Comparison of ENCODE assay signal across 8 cellular contexts in the genomic region with DNA sequence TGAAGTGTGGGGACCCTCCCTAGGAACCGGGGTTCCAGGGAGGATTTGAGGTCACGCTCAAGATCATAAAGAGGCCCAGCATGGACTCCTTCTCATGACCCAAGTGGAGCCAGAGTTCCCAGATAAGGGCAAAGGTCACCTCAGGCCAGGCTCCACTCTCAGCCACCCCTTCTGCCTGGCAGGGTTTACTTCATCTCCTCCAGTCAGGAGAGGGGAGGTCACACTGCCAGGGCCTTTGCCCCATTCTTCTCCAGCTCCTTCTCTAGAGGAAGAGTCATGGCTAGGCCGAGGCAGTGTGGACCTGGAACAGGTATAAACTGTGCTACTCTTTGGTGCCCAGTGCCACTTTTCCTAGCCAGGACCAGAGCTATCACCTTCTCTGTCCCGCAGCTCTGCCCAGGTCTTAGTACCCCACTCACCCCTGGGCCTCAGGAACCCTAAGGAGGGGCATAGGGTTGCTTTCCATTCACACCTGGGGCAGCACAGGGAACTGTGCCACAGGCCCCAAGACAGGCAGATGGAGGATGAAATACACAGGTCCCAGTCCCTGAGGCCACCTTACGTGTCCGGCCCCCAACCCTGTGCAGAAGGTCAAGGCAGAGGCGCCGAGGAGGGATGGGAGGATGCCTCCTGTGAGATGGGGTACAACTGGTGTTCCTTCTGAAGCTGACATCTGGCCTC. TPM values are rescaled to one million over a fixed set of nuclear protein-coding genes. Genes with fewer than 3 reads are reported as not detected.
DNase-seq lines count a peak whose midpoint lies in the region; ATAC-seq, FAIRE-seq and TF ChIP-seq lines count a peak whose summit lies in the region.

No MANE protein-coding gene starts in this region.

- no peaks in the 10 kb centered on the region for H3K27me3 Mint-ChIP-seq in CD4-positive, alpha-beta memory T cell

- POLR2A ChIA-PET in CD4-positive, alpha-beta memory T cell (lab: Charles Lee; ENCODE audit: partially characterized antibody) = interaction anchor here (0.6 to 3.0 kb wide), 3 partner anchors 20 to 79 kb away, joined by 3 to 22 read pairs (median 4); a partner anchor contains a TSS
- POLR2A ChIA-PET in H1 (lab: Charles Lee; ENCODE audit: partially characterized antibody) = interaction anchor here (1.2 to 2.2 kb wide), 4 partner anchors 10 to 50 kb away, joined by 3 to 12 read pairs (median 6); a partner anchor contains a TSS

- H3K56ac ChIP-seq in H1 (replicated peaks; ENCODE audit: insufficient read length, low read depth, low read length) = no peak overlapping the region

- DNase-seq in CD4-positive, alpha-beta memory T cell = no peak
- no peak for DNase-seq in MG63
- no peak for DNase-seq in H1 (ENCODE audit: low read depth in 1 of 2, low spot score in 2 of 2)
- DNase-seq in neuronal stem cell (ENCODE audit: low spot score) = no peak
- DNase-seq in epidermal melanocyte (ENCODE audit: insufficient read length, low spot score) = no peak
- no peak for DNase-seq in SHP77 (lab: John Stamatoyannopoulos, UW)

- TF ChIP-seq POLR2A in H1 (IDR thresholded peaks at IDR 0.05; ENCODE audit: control extremely low read depth in 1 of 2, low read depth in 2 of 2, low read length in 2 of 2) = no peak

- no peak overlapping the region for H2BK20ac ChIP-seq in H1 (ENCODE audit: low read length)

- no peaks in the 10 kb centered on the region for H3K36me3 ChIP-seq in CD4-positive, alpha-beta memory T cell (ENCODE audit: insufficient read depth, low read length)
- H3K36me3 ChIP-seq in MG63 = no peaks in the 10 kb centered on the region; the same call in 1 of the 2 replicates
- no peaks in the 10 kb centered on the region for H3K36me3 ChIP-seq in H1 (ENCODE audit: control insufficient read depth in 2 of 4, insufficient read depth in 4 of 4, low read length in 3 of 4)
- H3K36me3 ChIP-seq in neuronal stem cell (replicated peaks in 1 of 2; ENCODE audit: control insufficient read depth in 2 of 2, insufficient read depth in 2 of 2, low read length in 2 of 2) = no peaks in the 10 kb centered on the region

- H3K79me2 ChIP-seq in H1 (ENCODE audit: control insufficient read depth in 1 of 2, insufficient read depth in 2 of 2, low read length in 2 of 2) = no peaks in the 10 kb centered on the region

- H3K4me1 ChIP-seq in CD4-positive, alpha-beta memory T cell (ENCODE audit: insufficient read depth, low read length) = peaks cover 39% of the 10 kb centered on the region
- peaks cover 6 to 13% (median 10%) of the 10 kb centered on the region in 4 experiments for H3K4me1 ChIP-seq in H1 (replicated peaks in 1 of 4; ENCODE audit: control insufficient read depth in 3 of 4, insufficient read depth in 4 of 4, low read length in 3 of 4)
- peaks cover 10 to 14% of the 10 kb centered on the region in 2 donors for H3K4me1 ChIP-seq in neuronal stem cell (ENCODE audit: control insufficient read depth in 2 of 2, insufficient read depth in 1 of 2, low read depth in 1 of 2, low read length in 2 of 2)

- no peak for TF ChIP-seq CTCF in H1 (IDR thresholded peaks at IDR 0.05; ENCODE audit: control extremely low read depth in 1 of 3, insufficient read depth in 1 of 3, low read depth in 1 of 3, low read length in 3 of 3)

- H2AFZ ChIP-seq in H1 (ENCODE audit: low read length) (peak overlapping the region; percentile 48; the same call in 1 of the 2 replicates), neuronal stem cell (ENCODE audit: low read length) (peak overlapping the region; percentile 94)

- FAIRE-seq in H1 (lab: Jason Lieb, UNC) = no peak

- H3K9me3 Mint-ChIP-seq in CD4-positive, alpha-beta memory T cell = no peaks in the 10 kb centered on the region

- H2BK5ac ChIP-seq in H1 (ENCODE audit: low read depth, low read length) (peak overlapping the region; percentile 66; the same call in 1 of the 2 replicates), neuronal stem cell (ENCODE audit: low read length) (peak overlapping the region; percentile 33)

- H3K14ac ChIP-seq in H1 (ENCODE audit: insufficient read length) = no peak overlapping the region
- peak overlapping the region; percentile 77 for H3K14ac ChIP-seq in neuronal stem cell (ENCODE audit: low read length)

- H3K9ac ChIP-seq in H1 (replicated peaks in 1 of 4; ENCODE audit: extremely low read depth in 1 of 4, low read depth in 3 of 4, low read length in 3 of 4) (no peak overlapping the region; a peak in 1 of 7 replicates), neuronal stem cell (ENCODE audit: low read depth, low read length, poor library complexity) (no peak overlapping the region)

- H3K9me3 ChIP-seq in CD4-positive, alpha-beta memory T cell (ENCODE audit: control insufficient read depth in 1 of 2, low read length in 2 of 2) = no peaks in the 10 kb centered on the region
- H3K9me3 ChIP-seq in MG63 (no peaks in the 10 kb centered on the region), H1 (ENCODE audit: insufficient read depth in 2 of 2, low read depth in 1 of 2, low read length in 1 of 2) (no peaks in the 10 kb centered on the region), neuronal stem cell (replicated peaks in 1 of 2; ENCODE audit: control insufficient read depth in 2 of 2, insufficient read depth in 1 of 2, low read depth in 1 of 2, low read length in 2 of 2) (no peaks in the 10 kb centered on the region)

- H3K18ac ChIP-seq in H1 (ENCODE audit: extremely low read depth, low read length) = peak overlapping the region; percentile 87
- peak overlapping the region; percentile 93 for H3K18ac ChIP-seq in neuronal stem cell (ENCODE audit: low read length)

- peak overlapping the region; percentile 88 for H2BK15ac ChIP-seq in H1 (ENCODE audit: low read length)
- H2BK15ac ChIP-seq in neuronal stem cell (ENCODE audit: low read length) = no peak overlapping the region

- H3K36me3 Mint-ChIP-seq in CD4-positive, alpha-beta memory T cell = no peaks in the 10 kb centered on the region

- no peak for TF ChIP-seq RAD21 in H1 (IDR thresholded peaks at IDR 0.05 in 1 of 2, conservative IDR thresholded peaks at IDR 0.05 in 1 of 2; ENCODE audit: low read depth in 2 of 2, low read length in 2 of 2)

- H2AK5ac ChIP-seq in H1 (ENCODE audit: low read depth, low read length) (peak overlapping the region; percentile 56; the same call in 1 of the 2 replicates), neuronal stem cell (ENCODE audit: low read depth, low read length) (peak overlapping the region; percentile 72)

- peak overlapping the region; percentile 56 to 91 (median 82) for H3K4me3 Mint-ChIP-seq in CD4-positive, alpha-beta memory T cell

- H3K79me1 ChIP-seq in H1 (ENCODE audit: low read depth, low read length) (no peaks in the 10 kb centered on the region), neuronal stem cell (ENCODE audit: low read depth, low read length) (no peaks in the 10 kb centered on the region)

- peak overlapping the region; percentile 75 for H4K8ac ChIP-seq in H1 (ENCODE audit: extremely low read depth, insufficient read depth, low read length)
- peak overlapping the region; percentile 43 for H4K8ac ChIP-seq in neuronal stem cell (ENCODE audit: low read depth, low read length)

- no peaks in the 10 kb centered on the region for H4K20me1 ChIP-seq in H1 (replicated peaks in 1 of 2; ENCODE audit: control insufficient read depth in 1 of 2, insufficient read depth in 2 of 2, low read length in 2 of 2)

- TF ChIP-seq EP300 in H1 (IDR thresholded peaks at IDR 0.05; ENCODE audit: borderline replicate concordance in 1 of 2, low read depth in 2 of 2, low read length in 2 of 2) = no peak

- no peak overlapping the region for H4K5ac ChIP-seq in H1 (ENCODE audit: insufficient read length, low read depth, low read length)

- H3K4me2 ChIP-seq in H1 (ENCODE audit: insufficient read depth in 1 of 2, low read depth in 2 of 2, low read length in 2 of 2) (peak overlapping the region; percentile 76 to 83), neuronal stem cell (ENCODE audit: insufficient read depth, low read length, poor library complexity, severe bottlenecking) (peak overlapping the region; percentile 68)

- peak overlapping the region; percentile 81 for H2BK12ac ChIP-seq in H1 (ENCODE audit: low read depth, low read length)
- no peak overlapping the region for H2BK12ac ChIP-seq in neuronal stem cell (ENCODE audit: low read length)

- H3K23ac ChIP-seq in H1 (ENCODE audit: insufficient read length) = no peak overlapping the region
- H3K23ac ChIP-seq in neuronal stem cell (ENCODE audit: low read depth, low read length, poor library complexity) = no peak overlapping the region

- WGBS in H1 (ENCODE audit: extremely low coverage in 1 of 2, insufficient coverage in 1 of 2, insufficient read length in 1 of 2, insufficient replicate concordance in 2 of 2, low coverage in 1 of 2, low lambda C conversion rate in 2 of 2, missing lambda C conversion rate in 1 of 2), 2 experiments = 89% methylated on average over 8 of the region's 8 CpGs; no CpG with 5 or more reads in 1 of the 2 experiments
- WGBS in neuronal stem cell (ENCODE audit: extremely low coverage in 2 of 2, insufficient read length in 2 of 2, insufficient replicate concordance in 1 of 2), 2 donors = no CpG with 5 or more reads among the region's 8 CpGs

- peak overlapping the region; percentile 17 to 69 for H3K4me3 ChIP-seq in CD4-positive, alpha-beta memory T cell (ENCODE audit: low read length in 2 of 2)
- H3K4me3 ChIP-seq in MG63 = peak overlapping the region; percentile 64
- peak overlapping the region; percentile 30 to 78 (median 57) for H3K4me3 ChIP-seq in H1 (ENCODE audit: extremely low read depth in 1 of 4, insufficient read depth in 2 of 4, low read depth in 3 of 4, low read length in 4 of 4)
- H3K4me3 ChIP-seq in neuronal stem cell (ENCODE audit: low read length in 2 of 2) = peak overlapping the region in 1 of 2 donors; percentile 50

- H2BK120ac ChIP-seq in H1 (replicated peaks; ENCODE audit: low read depth, low read length) (no peak overlapping the region), neuronal stem cell (ENCODE audit: low read depth, low read length) (peak overlapping the region; percentile 56)

- H4K91ac ChIP-seq in H1 (replicated peaks; ENCODE audit: insufficient read length, low read length) (peak overlapping the region; percentile 14), neuronal stem cell (ENCODE audit: low read depth, low read length, poor library complexity) (no peak overlapping the region)

- H3K4ac ChIP-seq in H1 (replicated peaks; ENCODE audit: insufficient read length, low read depth, low read length) = no peak overlapping the region
- H3K4ac ChIP-seq in neuronal stem cell (ENCODE audit: low read length) = peak overlapping the region; percentile 23

- H3K27me3 ChIP-seq in CD4-positive, alpha-beta memory T cell (ENCODE audit: insufficient read depth, low read length) = no peaks in the 10 kb centered on the region
- H3K27me3 ChIP-seq in MG63 (no peaks in the 10 kb centered on the region), H1 (replicated peaks in 1 of 4; ENCODE audit: control insufficient read depth in 3 of 4, extremely low read depth in 1 of 4, insufficient read depth in 3 of 4, low read length in 3 of 4) (peaks cover 0 to 2% (median 0%) of the 10 kb centered on the region in 4 experiments; a peak in 3 of 7 replicates), neuronal stem cell (ENCODE audit: control insufficient read depth in 3 of 3, insufficient read depth in 3 of 3, low read depth in 1 of 3, low read length in 3 of 3) (peaks cover 0 to 16% (median 3%) of the 10 kb centered on the region in 3 experiments)

- peaks cover 11% of the 10 kb centered on the region; the same call in 1 of the 2 replicates for H3K23me2 ChIP-seq in H1 (ENCODE audit: low read depth, low read length)

- ATAC-seq in GM19467 (IDR thresholded peaks at IDR 0.05; ENCODE audit: unreplicated experiment) (no peak), GM19035 (IDR thresholded peaks at IDR 0.05; ENCODE audit: unreplicated experiment) (no peak)

- intact Hi-C loops in CD4-positive, alpha-beta memory T cell (cut with micrococcal nuclease) = no loop called here

- CTCF ChIA-PET in CD4-positive, alpha-beta memory T cell (lab: Charles Lee; ENCODE audit: partially characterized antibody) = interaction anchor here (2.9 kb wide), 1 partner anchor 27 kb away, joined by 15 read pairs; a partner anchor contains a TSS
- CTCF ChIA-PET in H1 (lab: Charles Lee; ENCODE audit: partially characterized antibody) = interaction anchor here (0.6 to 8.3 kb wide), 5 partner anchors 11 to 76 kb away, joined by 3 to 87 read pairs (median 4); a partner anchor contains a TSS

- peak overlapping the region; percentile 62 for H3K27ac ChIP-seq in CD4-positive, alpha-beta memory T cell (ENCODE audit: low read depth, low read length)
- H3K27ac ChIP-seq in H1 (ENCODE audit: low read depth, low read length) (no peak overlapping the region), neuronal stem cell (replicated peaks; ENCODE audit: low read length) (no peak overlapping the region)

- H3K27ac Mint-ChIP-seq in CD4-positive, alpha-beta memory T cell = peak overlapping the region in 4 of 7 donors; percentile 58 to 83 (median 78)

- H3K4me1 Mint-ChIP-seq in CD4-positive, alpha-beta memory T cell = peaks cover 22 to 52% (median 37%) of the 10 kb centered on the region in 4 donors

RNA-seq across cellular contexts. Expression of a gene that starts 0.9 kb away (rescaled TPM):
- 10 to 100 TPM; 20.8 to 24.8 TPM for total RNA-seq in CD4-positive, alpha-beta memory T cell
- 1 to 10 TPM; 1.7 to 2.4 TPM for polyA plus RNA-seq in CD4-positive, alpha-beta memory T cell
- total RNA-seq in MG63 (2014; rRNA removed; shearing (Covaris generic); ENCODE audit: low replicate concordance) = 8.9 and 24.5 TPM in 2 replicates
- 16.1 and 16.3 TPM in 2 replicates for total RNA-seq in H1 (2021; fragmentation: NEBNext Ultra II Directional; extraction: Animal tissue kit (Norgen Biotek cat#: 25700))
- polyA plus RNA-seq in H1 (2011; rRNA removed) = 14.5 and 19.7 TPM in 2 replicates
- polyA plus RNA-seq in H1 (2011; cell fraction: cytosol; rRNA removed) = 16.9 TPM
- 63.8 TPM for polyA plus RNA-seq in H1 (2011; cell fraction: nucleus; rRNA removed)
- polyA plus RNA-seq in H1 (2012, experiment 1 of 2) = 15.8 to 18.7 TPM (median 17.3 TPM) in 4 replicates
- 12.2 TPM for polyA plus RNA-seq in H1 (2012, experiment 2 of 2)
- polyA plus RNA-seq in H1 (2013, experiment 1 of 2) = 20.7 TPM
- polyA plus RNA-seq in H1 (2013, experiment 2 of 2) = 18.9 TPM
- 29.2 and 34.5 TPM in 2 replicates for polyA minus RNA-seq in H1 (2011; rRNA and poly(A)+ RNA removed)
- 10.1 TPM for polyA minus RNA-seq in H1 (2011; cell fraction: cytosol; rRNA and poly(A)+ RNA removed)
- 29.0 TPM for polyA minus RNA-seq in H1 (2011; cell fraction: nucleus; rRNA and poly(A)+ RNA removed)
- 12.5 TPM for polyA plus RNA-seq in neuronal stem cell (2013, experiment 1 of 2)
- 13.0 TPM for polyA plus RNA-seq in neuronal stem cell (2013, experiment 2 of 2)

RNA-seq across cellular contexts. Expression of a gene that starts 27.8 kb away (rescaled TPM):
- 10 to 100 TPM; 30.3 to 30.7 TPM for total RNA-seq in CD4-positive, alpha-beta memory T cell
- 10 to 100 TPM; 17.8 to 23.9 TPM for polyA plus RNA-seq in CD4-positive, alpha-beta memory T cell
- 365 and 417 TPM in 2 replicates for total RNA-seq in MG63 (2014; rRNA removed; shearing (Covaris generic); ENCODE audit: low replicate concordance)
- 117 TPM in 2 replicates for total RNA-seq in H1 (2021; fragmentation: NEBNext Ultra II Directional; extraction: Animal tissue kit (Norgen Biotek cat#: 25700))
- 48.3 and 48.7 TPM in 2 replicates for polyA plus RNA-seq in H1 (2011; rRNA removed)
- polyA plus RNA-seq in H1 (2011; cell fraction: cytosol; rRNA removed) = 58.5 TPM
- 43.5 TPM for polyA plus RNA-seq in H1 (2011; cell fraction: nucleus; rRNA removed)
- polyA plus RNA-seq in H1 (2012, experiment 1 of 2) = 94.3 to 100 TPM (median 95.6 TPM) in 4 replicates
- polyA plus RNA-seq in H1 (2012, experiment 2 of 2) = 68.4 TPM
- polyA plus RNA-seq in H1 (2013, experiment 1 of 2) = 66.2 TPM
- polyA plus RNA-seq in H1 (2013, experiment 2 of 2) = 66.4 TPM
- polyA minus RNA-seq in H1 (2011; rRNA and poly(A)+ RNA removed) = 104 and 110 TPM in 2 replicates
- 39.5 TPM for polyA minus RNA-seq in H1 (2011; cell fraction: cytosol; rRNA and poly(A)+ RNA removed)
- polyA minus RNA-seq in H1 (2011; cell fraction: nucleus; rRNA and poly(A)+ RNA removed) = 37.6 TPM
- 47.4 TPM for polyA plus RNA-seq in neuronal stem cell (2013, experiment 1 of 2)
- 46.5 TPM for polyA plus RNA-seq in neuronal stem cell (2013, experiment 2 of 2)

RNA-seq across cellular contexts. Expression of a gene that starts 43.5 kb away (rescaled TPM):
- not detected for total RNA-seq in CD4-positive, alpha-beta memory T cell
- under 1 TPM in 1 of 2 donors, not detected in 1; 0.64 TPM for polyA plus RNA-seq in CD4-positive, alpha-beta memory T cell
- total RNA-seq in MG63 (2014; rRNA removed; shearing (Covaris generic); ENCODE audit: low replicate concordance) = not detected in 2 replicates
- total RNA-seq in H1 (2021; fragmentation: NEBNext Ultra II Directional; extraction: Animal tissue kit (Norgen Biotek cat#: 25700)) = 0.17 TPM in 1 of 2 replicates, not detected in the other
- 0.03 and 0.06 TPM in 2 replicates for polyA plus RNA-seq in H1 (2011; rRNA removed)
- not detected for polyA plus RNA-seq in H1 (2011; cell fraction: cytosol; rRNA removed)
- polyA plus RNA-seq in H1 (2011; cell fraction: nucleus; rRNA removed) = not detected
- 0.56 to 0.72 TPM (median 0.66 TPM) in 4 replicates for polyA plus RNA-seq in H1 (2012, experiment 1 of 2)
- 0.12 TPM for polyA plus RNA-seq in H1 (2012, experiment 2 of 2)
- 0.28 TPM for polyA plus RNA-seq in H1 (2013, experiment 1 of 2)
- polyA plus RNA-seq in H1 (2013, experiment 2 of 2) = 0.44 TPM
- polyA minus RNA-seq in H1 (2011; rRNA and poly(A)+ RNA removed) = not detected in 2 replicates
- polyA minus RNA-seq in H1 (2011; cell fraction: cytosol; rRNA and poly(A)+ RNA removed) = not detected
- not detected for polyA minus RNA-seq in H1 (2011; cell fraction: nucleus; rRNA and poly(A)+ RNA removed)
- polyA plus RNA-seq in neuronal stem cell (2013, experiment 1 of 2) = not detected
- 0.04 TPM for polyA plus RNA-seq in neuronal stem cell (2013, experiment 2 of 2)

RNA-seq across cellular contexts. Expression of a gene that starts 52.1 kb away (rescaled TPM):
- total RNA-seq in CD4-positive, alpha-beta memory T cell = under 1 TPM; 0.41 to 0.89 TPM
- under 1 TPM in 1 of 2 donors, not detected in 1; 0.13 TPM for polyA plus RNA-seq in CD4-positive, alpha-beta memory T cell
- 6.3 and 9.5 TPM in 2 replicates for total RNA-seq in MG63 (2014; rRNA removed; shearing (Covaris generic); ENCODE audit: low replicate concordance)
- 13.3 and 13.9 TPM in 2 replicates for total RNA-seq in H1 (2021; fragmentation: NEBNext Ultra II Directional; extraction: Animal tissue kit (Norgen Biotek cat#: 25700))
- polyA plus RNA-seq in H1 (2011; rRNA removed) = 13.9 and 16.3 TPM in 2 replicates
- polyA plus RNA-seq in H1 (2011; cell fraction: cytosol; rRNA removed) = 23.2 TPM
- polyA plus RNA-seq in H1 (2011; cell fraction: nucleus; rRNA removed) = 62.4 TPM
- polyA plus RNA-seq in H1 (2012, experiment 1 of 2) = 19.3 to 29.0 TPM (median 22.2 TPM) in 4 replicates
- polyA plus RNA-seq in H1 (2012, experiment 2 of 2) = 4.9 TPM
- polyA plus RNA-seq in H1 (2013, experiment 1 of 2) = 14.5 TPM
- polyA plus RNA-seq in H1 (2013, experiment 2 of 2) = 12.3 TPM
- polyA minus RNA-seq in H1 (2011; rRNA and poly(A)+ RNA removed) = 16.0 and 17.8 TPM in 2 replicates
- polyA minus RNA-seq in H1 (2011; cell fraction: cytosol; rRNA and poly(A)+ RNA removed) = 12.3 TPM
- polyA minus RNA-seq in H1 (2011; cell fraction: nucleus; rRNA and poly(A)+ RNA removed) = 28.1 TPM
- polyA plus RNA-seq in neuronal stem cell (2013, experiment 1 of 2) = 21.3 TPM
- 21.0 TPM for polyA plus RNA-seq in neuronal stem cell (2013, experiment 2 of 2)

RNA-seq across cellular contexts. Expression of a gene that starts 52.2 kb away (rescaled TPM):
- total RNA-seq in CD4-positive, alpha-beta memory T cell = 10 to 100 TPM; 30.0 to 32.9 TPM
- polyA plus RNA-seq in CD4-positive, alpha-beta memory T cell = 10 to 100 TPM; 38.4 to 55.8 TPM
- total RNA-seq in MG63 (2014; rRNA removed; shearing (Covaris generic); ENCODE audit: low replicate concordance) = 74.4 and 99.7 TPM in 2 replicates
- total RNA-seq in H1 (2021; fragmentation: NEBNext Ultra II Directional; extraction: Animal tissue kit (Norgen Biotek cat#: 25700)) = 75.6 and 82.6 TPM in 2 replicates
- polyA plus RNA-seq in H1 (2011; rRNA removed) = 109 and 135 TPM in 2 replicates
- 155 TPM for polyA plus RNA-seq in H1 (2011; cell fraction: cytosol; rRNA removed)
- 67.9 TPM for polyA plus RNA-seq in H1 (2011; cell fraction: nucleus; rRNA removed)
- polyA plus RNA-seq in H1 (2012, experiment 1 of 2) = 130 to 159 TPM (median 138 TPM) in 4 replicates
- 95.2 TPM for polyA plus RNA-seq in H1 (2012, experiment 2 of 2)
- 54.9 TPM for polyA plus RNA-seq in H1 (2013, experiment 1 of 2)
- 60.3 TPM for polyA plus RNA-seq in H1 (2013, experiment 2 of 2)
- 55.9 and 75.0 TPM in 2 replicates for polyA minus RNA-seq in H1 (2011; rRNA and poly(A)+ RNA removed)
- 33.5 TPM for polyA minus RNA-seq in H1 (2011; cell fraction: cytosol; rRNA and poly(A)+ RNA removed)
- 41.1 TPM for polyA minus RNA-seq in H1 (2011; cell fraction: nucleus; rRNA and poly(A)+ RNA removed)
- polyA plus RNA-seq in neuronal stem cell (2013, experiment 1 of 2) = 55.3 TPM
- 54.4 TPM for polyA plus RNA-seq in neuronal stem cell (2013, experiment 2 of 2)
